Comparison of ENCODE assay signal across 10 cellular contexts in the genomic region with DNA sequence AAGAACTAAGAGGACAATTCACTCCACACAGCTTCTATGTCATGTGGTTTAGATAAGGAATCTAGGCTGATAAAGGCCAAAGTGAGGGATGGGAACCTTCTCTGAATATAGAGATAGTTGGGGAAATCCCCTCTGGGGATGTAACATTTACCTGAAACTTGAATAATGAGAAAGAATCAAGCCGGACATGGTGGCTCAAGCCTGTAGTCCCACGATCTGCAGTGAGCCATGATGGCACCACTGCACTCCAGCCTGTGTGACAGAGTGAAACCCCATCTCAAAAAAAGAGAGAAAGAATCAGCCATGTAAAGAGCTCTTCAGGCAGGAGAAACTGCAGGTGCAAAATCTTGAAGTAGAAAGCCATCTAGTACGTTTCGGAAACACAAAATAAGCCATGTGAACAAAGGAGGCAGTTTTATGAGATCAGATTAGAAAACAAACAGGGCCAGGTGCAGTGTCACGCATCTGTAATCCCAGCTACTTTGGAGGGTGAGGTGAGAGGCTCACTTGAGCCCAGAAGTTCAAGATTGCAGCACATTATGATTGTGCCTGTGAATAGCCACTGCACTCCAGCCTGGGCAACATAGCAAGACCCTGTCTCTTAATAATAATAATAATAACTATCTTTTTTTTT. TPM values are rescaled to one million over a fixed set of nuclear protein-coding genes. Genes with fewer than 3 reads are reported as not detected.
DNase-seq lines count a peak whose midpoint lies in the region; ATAC-seq and TF ChIP-seq lines count a peak whose summit lies in the region.
"Had no signal": no experiment of that assay in that cellular context is flagged by ENCODE, and none has a peak within 500 bp of the region (broad histone marks: within the 10 kb centered on the region; RNA-seq: fewer than 3 reads in every experiment).

No MANE protein-coding gene starts in this region.

- H3K27ac ChIP-seq in HEK293 (ENCODE audit: extremely low read depth, low read depth, low read length) (no peak overlapping the region), tibial artery (no peak overlapping the region), left lung (no peak overlapping the region)

- peaks cover 10% of the 10 kb centered on the region for H3K4me1 Mint-ChIP-seq in MCF 10A (ENCODE audit: insufficient read depth, unreplicated experiment)

- no peaks in the 10 kb centered on the region for H3K9me3 Mint-ChIP-seq in MCF 10A (ENCODE audit: unreplicated experiment)
- H3K9me3 Mint-ChIP-seq: central memory CD8-positive, alpha-beta T cell had no signal

- no peaks in the 10 kb centered on the region for H3K27me3 ChIP-seq in tibial artery
- no peaks in the 10 kb centered on the region for H3K27me3 ChIP-seq in left lung

- no peaks in the 10 kb centered on the region for H3K4me1 ChIP-seq in HEK293 (ENCODE audit: control insufficient read depth, insufficient read depth, low read length)
- no peaks in the 10 kb centered on the region for H3K4me1 ChIP-seq in tibial artery
- peaks cover 2 to 8% of the 10 kb centered on the region in 2 donors for H3K4me1 ChIP-seq in left lung

- H3K4me3 ChIP-seq in HEK293 (ENCODE audit: low read depth, low read length), result no peak overlapping the region
- H3K4me3 ChIP-seq in tibial artery, result no peak overlapping the region
- no peak overlapping the region for H3K4me3 ChIP-seq in left lung

- peak; percentile 54 for ATAC-seq in GM18873 (IDR thresholded peaks at IDR 0.05; ENCODE audit: low FRiP score, unreplicated experiment)
- ATAC-seq in HG03565 (IDR thresholded peaks at IDR 0.05; ENCODE audit: unreplicated experiment), result peak; percentile 57
- no peak for ATAC-seq in left lung

- H3K36me3 ChIP-seq in HEK293 (ENCODE audit: control insufficient read depth in 2 of 2, insufficient read depth in 1 of 2, low read length in 2 of 2) (no peaks in the 10 kb centered on the region), tibial artery (no peaks in the 10 kb centered on the region), left lung (no peaks in the 10 kb centered on the region)

- BruUV-seq in MCF 10A (replicated peaks; lab: Mats Ljungman, UMichigan), result no TSS peak

- no peaks in the 10 kb centered on the region for H3K36me3 Mint-ChIP-seq in MCF 10A (ENCODE audit: insufficient read depth, unreplicated experiment)

- no peaks in the 10 kb centered on the region for H3K9me3 ChIP-seq in HEK293 (ENCODE audit: control insufficient read depth, insufficient read depth, low read depth, low read length)
- H3K9me3 ChIP-seq in tibial artery, result no peaks in the 10 kb centered on the region
- H3K9me3 ChIP-seq in left lung, result no peaks in the 10 kb centered on the region

- H3K27ac Mint-ChIP-seq in MCF 10A (ENCODE audit: low read depth, unreplicated experiment), result no peak overlapping the region

- no peak overlapping the region for H3K4me3 Mint-ChIP-seq in MCF 10A (ENCODE audit: unreplicated experiment)
- H3K4me3 Mint-ChIP-seq: central memory CD8-positive, alpha-beta T cell had no signal

- intact Hi-C loops in tibial artery (cut with DNase I; ENCODE audit: low total_unique reads), result no loop called here
- intact Hi-C loops in left lung (cut with DNase I), result no loop called here
- intact Hi-C loops in MCF 10A (cut with micrococcal nuclease), result no loop called here

- no peak for TF ChIP-seq CTCF in HEK293 (tag by site-specific recombination; IDR thresholded peaks at IDR 0.05)
- TF ChIP-seq CTCF in tibial artery (IDR thresholded peaks at IDR 0.05), result no peak
- no peak for TF ChIP-seq CTCF in left lung (IDR thresholded peaks at IDR 0.05)
- no peak for TF ChIP-seq CTCF in MCF 10A (IDR thresholded peaks at IDR 0.05; ENCODE audit: unreplicated experiment)

- POLR2A ChIA-PET in HEK293 (lab: Yijun Ruan, JAX), result no interaction called here
- POLR2A ChIA-PET in MCF 10A (lab: Yijun Ruan, JAX), result interaction anchor here (0.7 to 23.3 kb wide), 4 partner anchors 8 to 360 kb away, joined by 3 to 547 read pairs (median 91); no protein-coding TSS in a partner anchor

- peak; percentile 44 for DNase-seq in left kidney (ENCODE audit: low read depth, low spot score)
- DNase-seq in stimulated activated CD4-positive, alpha-beta T cell treated with anti-CD3 and anti-CD28 coated beads, Interleukin-12 subunit alpha, Interleukin-12 subunit beta, amount 100 ng/mL, for 4 hours, result no peak
- no peak for DNase-seq in tibial artery
- DNase-seq in left lung, result no peak
- DNase-seq in MCF 10A (ENCODE audit: unreplicated experiment), result no peak
- DNase-seq: NCI-H2081 treated with DMSO at 0.1 percent for 48 hours had no signal

- CTCF ChIA-PET in HEK293 (lab: Yijun Ruan, JAX) (no interaction called here), MCF 10A (lab: Yijun Ruan, JAX) (interaction anchor here (0.7 to 1.7 kb wide), 2 partner anchors 11 to 38 kb away, joined by 3 to 4 read pairs; no protein-coding TSS in a partner anchor)

- H3K27me3 Mint-ChIP-seq in MCF 10A (ENCODE audit: insufficient read depth, unreplicated experiment), result no peaks in the 10 kb centered on the region
- H3K27me3 Mint-ChIP-seq: central memory CD8-positive, alpha-beta T cell had no signal

TF ChIP-seq in HEK293, 187 proteins besides CTCF, POLR2A, EP300 and RAD21:
- 0 out of 2 replicates have a peak, but pooled peaks have one; percentile 20 for TF ChIP-seq ZNF121 (tag by site-specific recombination; IDR thresholded peaks at IDR 0.05)
- TF ChIP-seq, protein P1, sequence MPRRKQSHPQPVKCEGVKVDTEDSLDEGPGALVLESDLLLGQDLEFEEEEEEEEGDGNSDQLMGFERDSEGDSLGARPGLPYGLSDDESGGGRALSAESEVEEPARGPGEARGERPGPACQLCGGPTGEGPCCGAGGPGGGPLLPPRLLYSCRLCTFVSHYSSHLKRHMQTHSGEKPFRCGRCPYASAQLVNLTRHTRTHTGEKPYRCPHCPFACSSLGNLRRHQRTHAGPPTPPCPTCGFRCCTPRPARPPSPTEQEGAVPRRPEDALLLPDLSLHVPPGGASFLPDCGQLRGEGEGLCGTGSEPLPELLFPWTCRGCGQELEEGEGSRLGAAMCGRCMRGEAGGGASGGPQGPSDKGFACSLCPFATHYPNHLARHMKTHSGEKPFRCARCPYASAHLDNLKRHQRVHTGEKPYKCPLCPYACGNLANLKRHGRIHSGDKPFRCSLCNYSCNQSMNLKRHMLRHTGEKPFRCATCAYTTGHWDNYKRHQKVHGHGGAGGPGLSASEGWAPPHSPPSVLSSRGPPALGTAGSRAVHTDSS (tag by site-specific recombination; IDR thresholded peaks at IDR 0.05), result no peak

RNA-seq across cellular contexts. Expression of a gene that starts 4.5 kb away (rescaled TPM):
- total RNA-seq in left lung (10 to 100 TPM; 14.8 to 15.8 TPM), MCF 10A (2022) (11.3 and 14.3 TPM in 2 replicates)
